ENCODE assay signal across 21 cellular contexts in the genomic region with DNA sequence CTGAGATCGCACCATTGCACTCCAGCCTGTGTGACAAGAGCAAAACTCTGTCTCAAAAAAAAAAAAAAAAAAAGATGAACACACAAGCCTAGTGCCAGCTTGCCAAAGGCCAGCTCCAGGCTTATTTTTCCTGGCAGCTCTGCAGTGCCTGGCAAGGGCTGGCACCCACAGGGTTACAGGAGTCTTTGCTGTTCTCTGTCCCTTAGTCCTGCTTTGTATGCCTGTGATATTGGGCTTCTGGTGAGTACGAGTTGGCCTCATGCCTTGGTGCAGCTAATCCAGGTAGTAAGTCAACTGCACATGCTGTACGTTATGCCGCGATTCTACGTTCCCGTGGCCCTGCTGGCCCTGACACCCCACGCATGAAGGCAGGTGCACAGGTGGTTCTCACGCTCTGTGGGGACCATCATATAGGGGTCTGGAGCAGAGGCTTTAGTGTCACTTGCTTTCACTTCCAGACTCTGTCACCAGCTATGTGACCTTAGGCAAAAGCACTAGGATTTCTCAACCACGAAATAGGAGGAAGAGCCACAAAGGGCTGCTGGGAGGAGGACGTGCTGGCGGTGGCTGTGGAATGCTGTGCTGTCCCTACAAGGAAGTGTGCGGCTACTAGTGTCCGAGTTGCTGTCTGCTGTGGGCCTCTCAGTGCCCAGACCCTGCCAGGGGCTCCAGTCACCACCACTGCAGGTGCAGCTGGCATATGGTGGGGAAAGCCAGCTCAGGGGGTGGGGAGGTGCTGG. TPM values are rescaled to one million over a fixed set of nuclear protein-coding genes. Genes with fewer than 3 reads are reported as not detected.
DNase-seq lines count a peak whose midpoint lies in the region; ATAC-seq, FAIRE-seq and TF ChIP-seq lines count a peak whose summit lies in the region.
"Had no signal": no experiment of that assay in that cellular context is flagged by ENCODE, and none has a peak within 500 bp of the region (broad histone marks: within the 10 kb centered on the region; RNA-seq: fewer than 3 reads in every experiment).

No MANE protein-coding gene starts in this region.

- no peak for TF ChIP-seq EP300 in HepG2 (IDR thresholded peaks at IDR 0.05; ENCODE audit: low read depth in 2 of 2, low read length in 2 of 2)
- no peak for TF ChIP-seq EP300 in HepG2 (CRISPR knock-in tag; IDR thresholded peaks at IDR 0.05; ENCODE audit: borderline replicate concordance)

- no peak overlapping the region for H2AFZ ChIP-seq in HepG2 (ENCODE audit: low read length)

- H3K27me3 Mint-ChIP-seq in progenitor cell of endocrine pancreas, result no peaks in the 10 kb centered on the region
- no peaks in the 10 kb centered on the region for H3K27me3 Mint-ChIP-seq in activated CD8-positive, alpha-beta memory T cell treated with anti-CD3 and anti-CD28 coated beads, Interleukin-2, amount 10 ng/mL, durations not matched to agents 7 days and 5 days
- H3K27me3 Mint-ChIP-seq: activated naive CD4-positive, alpha-beta T cell treated with anti-CD3 and anti-CD28 coated beads, Interleukin-2, amount 10 ng/mL, durations not matched to agents 7 days and 5 days had no signal

- H3K4me1 Mint-ChIP-seq in progenitor cell of endocrine pancreas (ENCODE audit: low read depth), result no peaks in the 10 kb centered on the region
- no peaks in the 10 kb centered on the region for H3K4me1 Mint-ChIP-seq in activated CD8-positive, alpha-beta memory T cell treated with anti-CD3 and anti-CD28 coated beads, Interleukin-2, amount 10 ng/mL, durations not matched to agents 7 days and 5 days
- H3K4me1 Mint-ChIP-seq: activated naive CD4-positive, alpha-beta T cell treated with anti-CD3 and anti-CD28 coated beads, Interleukin-2, amount 10 ng/mL, durations not matched to agents 7 days and 5 days had no signal

- TF ChIP-seq RAD21 in liver (IDR thresholded peaks at IDR 0.05) (peak; percentile 23 to 38), HepG2 (CRISPR knock-in tag; IDR thresholded peaks at IDR 0.05) (no peak)

- H3K4me3 ChIP-seq in liver (ENCODE audit: low read depth in 1 of 3, low read length in 3 of 3) (peak overlapping the region in 2 of 3 donors; percentile 1 to 29), HepG2 (replicated peaks in 1 of 3; ENCODE audit: insufficient read depth in 1 of 3, low read depth in 2 of 3, low read length in 3 of 3) (no peak overlapping the region)
- H3K4me3 ChIP-seq: coronary artery, mucosa of descending colon, tibial nerve had no signal

- POLR2A ChIA-PET in HepG2 (lab: Yijun Ruan, JAX), result no interaction called here

- peaks cover 25% of the 10 kb centered on the region for H3K36me3 Mint-ChIP-seq in progenitor cell of endocrine pancreas (ENCODE audit: insufficient read depth)
- H3K36me3 Mint-ChIP-seq in activated CD8-positive, alpha-beta memory T cell treated with anti-CD3 and anti-CD28 coated beads, Interleukin-2, amount 10 ng/mL, durations not matched to agents 7 days and 5 days, result peaks cover 9% of the 10 kb centered on the region

- TF ChIP-seq CTCF in liver (IDR thresholded peaks at IDR 0.05; ENCODE audit: low read depth, low read length, missing input control) (no peak), HepG2 (CRISPR knock-in tag; IDR thresholded peaks at IDR 0.05) (no peak), progenitor cell of endocrine pancreas (IDR thresholded peaks at IDR 0.05; ENCODE audit: unreplicated experiment) (no peak)

- peaks cover 5 to 45% (median 37%) of the 10 kb centered on the region in 4 donors for H3K4me1 ChIP-seq in liver (ENCODE audit: control insufficient read depth in 4 of 4, insufficient read depth in 4 of 4, low read length in 3 of 4)
- H3K4me1 ChIP-seq in HepG2 (ENCODE audit: insufficient read depth, low read length), result peaks cover 20% of the 10 kb centered on the region
- H3K4me1 ChIP-seq: tibial nerve had no signal

- H3K79me2 ChIP-seq in HepG2 (ENCODE audit: insufficient read depth, low read length), result no peaks in the 10 kb centered on the region

- CTCF ChIA-PET in HepG2 (lab: Yijun Ruan, JAX; ENCODE audit: low intra/inter-chr PET ratio, low total read pairs), result no interaction called here
- CTCF ChIA-PET in activated CD8-positive, alpha-beta memory T cell treated with anti-CD3 and anti-CD28 coated beads, Interleukin-2, amount 10 ng/mL, durations not matched to agents 7 days and 5 days (lab: Charles Lee), result interaction anchor here (1.3 kb wide), 1 partner anchor 24 kb away, joined by 4 read pairs; no protein-coding TSS in a partner anchor

- in situ Hi-C loops in HepG2 (cut with HindIII; ENCODE audit: extremely low pct_ligation_motif_present, low pct_unique_long_range_greater_than_20kb), result no loop called here

- ATAC-seq in HepG2 (no peak), left ventricle myocardium superior (peak; percentile 80), HG02938 (IDR thresholded peaks at IDR 0.05; ENCODE audit: unreplicated experiment) (no peak), HG02840 (IDR thresholded peaks at IDR 0.05; ENCODE audit: low FRiP score, unreplicated experiment) (no peak)
- ATAC-seq in activated CD8-positive, alpha-beta memory T cell treated with anti-CD3 and anti-CD28 coated beads, Interleukin-2, amount 10 ng/mL, durations not matched to agents 7 days and 5 days, result no peak
- ATAC-seq: mucosa of descending colon had no signal

- H3K27ac Mint-ChIP-seq in progenitor cell of endocrine pancreas, result peak overlapping the region; percentile 84
- H3K27ac Mint-ChIP-seq in activated CD8-positive, alpha-beta memory T cell treated with anti-CD3 and anti-CD28 coated beads, Interleukin-2, amount 10 ng/mL, durations not matched to agents 7 days and 5 days, result no peak overlapping the region
- H3K27ac Mint-ChIP-seq: activated naive CD4-positive, alpha-beta T cell treated with anti-CD3 and anti-CD28 coated beads, Interleukin-2, amount 10 ng/mL, durations not matched to agents 7 days and 5 days had no signal

- no peak for TF ChIP-seq POLR2A in HepG2 (IDR thresholded peaks at IDR 0.05; ENCODE audit: insufficient read depth in 1 of 2, low read depth in 2 of 2, low read length in 2 of 2)

- peak overlapping the region; percentile 84 to 94 for H3K27ac ChIP-seq in liver (ENCODE audit: low read depth in 1 of 2, low read length in 2 of 2)
- H3K27ac ChIP-seq in HepG2 (ENCODE audit: extremely low read length, insufficient read depth, low read length), result no peak overlapping the region
- H3K27ac ChIP-seq: coronary artery, HL-60, tibial nerve had no signal

- H3K36me3 ChIP-seq in liver (ENCODE audit: control insufficient read depth in 4 of 4, insufficient read depth in 3 of 4, low read depth in 1 of 4, low read length in 3 of 4), result peaks cover 12 to 37% (median 21%) of the 10 kb centered on the region in 4 donors
- peaks cover 18 to 44% of the 10 kb centered on the region in 2 experiments for H3K36me3 ChIP-seq in HepG2 (replicated peaks in 1 of 2; ENCODE audit: control insufficient read depth in 1 of 2, insufficient read depth in 2 of 2, low read length in 2 of 2)

- H3K4me2 ChIP-seq in HepG2 (ENCODE audit: low read depth, low read length), result no peak overlapping the region

- WGBS in liver, result 35% methylated on average over 14 of the region's 14 CpGs
- WGBS in HepG2 (ENCODE audit: low lambda C conversion rate), result 98% methylated on average over 12 of the region's 14 CpGs

- H3K9me3 ChIP-seq in liver (ENCODE audit: control insufficient read depth in 4 of 4, low read length in 3 of 4), result no peaks in the 10 kb centered on the region
- no peaks in the 10 kb centered on the region for H3K9me3 ChIP-seq in HepG2 (ENCODE audit: low read length)
- H3K9me3 ChIP-seq: mucosa of descending colon, tibial nerve had no signal

- H3K4me3 Mint-ChIP-seq in progenitor cell of endocrine pancreas (ENCODE audit: low read depth), result no peak overlapping the region
- no peak overlapping the region for H3K4me3 Mint-ChIP-seq in activated CD8-positive, alpha-beta memory T cell treated with anti-CD3 and anti-CD28 coated beads, Interleukin-2, amount 10 ng/mL, durations not matched to agents 7 days and 5 days
- H3K4me3 Mint-ChIP-seq: activated naive CD4-positive, alpha-beta T cell treated with anti-CD3 and anti-CD28 coated beads, Interleukin-2, amount 10 ng/mL, durations not matched to agents 7 days and 5 days had no signal

- no peak overlapping the region for H3K9ac ChIP-seq in liver (ENCODE audit: low read depth in 1 of 2, low read length in 2 of 2)
- H3K9ac ChIP-seq in HepG2 (ENCODE audit: insufficient read depth, low read depth, low read length), result no peak overlapping the region

- no peaks in the 10 kb centered on the region for H3K9me3 Mint-ChIP-seq in progenitor cell of endocrine pancreas (ENCODE audit: low read depth)
- H3K9me3 Mint-ChIP-seq in activated CD8-positive, alpha-beta memory T cell treated with anti-CD3 and anti-CD28 coated beads, Interleukin-2, amount 10 ng/mL, durations not matched to agents 7 days and 5 days (ENCODE audit: low read depth), result no peaks in the 10 kb centered on the region
- H3K9me3 Mint-ChIP-seq: activated naive CD4-positive, alpha-beta T cell treated with anti-CD3 and anti-CD28 coated beads, Interleukin-2, amount 10 ng/mL, durations not matched to agents 7 days and 5 days had no signal

- H4K20me1 ChIP-seq in HepG2 (ENCODE audit: insufficient read depth, low read length), result no peaks in the 10 kb centered on the region

- H3K27me3 ChIP-seq in liver (ENCODE audit: control insufficient read depth in 4 of 4, insufficient read depth in 4 of 4, low read length in 3 of 4), result no peaks in the 10 kb centered on the region
- H3K27me3 ChIP-seq in HepG2 (ENCODE audit: control insufficient read depth in 1 of 2, insufficient read depth in 2 of 2, low read length in 2 of 2), result no peaks in the 10 kb centered on the region
- H3K27me3 ChIP-seq: tibial nerve had no signal

- intact Hi-C loops in HepG2 (cut with micrococcal nuclease; ENCODE audit: unreplicated experiment) (no loop called here), left ventricle myocardium superior (cut with micrococcal nuclease) (no loop called here)

- BruUV-seq in HepG2 (replicated peaks; lab: Mats Ljungman, UMichigan), result no TSS peak

- DNase-seq in HepG2 (ENCODE audit: low spot score) (no peak), left ventricle myocardium superior (peak; percentile 54), progenitor cell of endocrine pancreas (ENCODE audit: low spot score, unreplicated experiment) (no peak), AML-193 (lab: John Stamatoyannopoulos, UW) (no peak)
- no peak for DNase-seq in activated CD8-positive, alpha-beta memory T cell treated with anti-CD3 and anti-CD28 coated beads, Interleukin-2, amount 10 ng/mL, durations not matched to agents 7 days and 5 days
- DNase-seq: activated CD4-positive, alpha-beta T cell treated with anti-CD3 and anti-CD28 coated beads, Interleukin-2, amount 50 U/mL, for 48 hours; activated naive CD4-positive, alpha-beta T cell treated with anti-CD3 and anti-CD28 coated beads, Interleukin-2, amount 10 ng/mL, durations not matched to agents 7 days and 5 days; activated T-cell treated with anti-CD3 and anti-CD28 coated beads, Interleukin-2, amount 50 U/mL, for 1 hour; DMS79 treated with DMSO at 0.1 percent for 48 hours; mucosa of descending colon; MV-4-11; NCI-H187 treated with DMSO at 0.1 percent for 48 hours; occipital lobe; small intestine; stimulated activated CD8-positive, alpha-beta memory T cell treated with anti-CD3 and anti-CD28 coated beads, Interleukin-4, amount 100 ng/mL, for 48 hours had no signal

- no peak for FAIRE-seq in HepG2 (lab: Jason Lieb, UNC)
- FAIRE-seq: small intestine had no signal

RNA-seq across cellular contexts. Expression of gene RASL10A, which starts 21.4 kb away (rescaled TPM):
- total RNA-seq in liver (under 1 TPM; 0.75 to 0.79 TPM), HepG2 (2016; rRNA removed; fragmentation: Illumina TruSeq; extraction: Trizol) (0.22 TPM in 1 of 2 replicates, not detected in the other), left ventricle myocardium superior (1.2 TPM), progenitor cell of endocrine pancreas (0.31 and 1.2 TPM in 2 replicates)
- polyA plus RNA-seq in liver (under 1 TPM; 0.10 to 0.20 TPM), HepG2 (2011; rRNA removed) (0.05 and 0.08 TPM in 2 replicates)
- not detected in 2 replicates for total RNA-seq in HepG2 (2016; cell fraction: cytosol; rRNA removed; fragmentation: Illumina TruSeq; extraction: Trizol; ENCODE audit: low read depth)
- total RNA-seq in HepG2 (2016; cell fraction: insoluble cytoplasmic fraction; rRNA removed; fragmentation: Illumina TruSeq; extraction: Trizol), result not detected in 2 replicates
- total RNA-seq in HepG2 (2016; cell fraction: membrane; rRNA removed; fragmentation: Illumina TruSeq; extraction: Trizol), result not detected in 2 replicates
- total RNA-seq in HepG2 (2016; cell fraction: nucleus; rRNA removed; fragmentation: Illumina TruSeq; extraction: Trizol), result not detected in 2 replicates
- polyA plus RNA-seq in HepG2 (2011; cell fraction: cytosol; rRNA removed), result 0.08 and 0.17 TPM in 2 replicates
- polyA plus RNA-seq in HepG2 (2011; cell fraction: nucleus; rRNA removed), result 0.40 and 1.6 TPM in 2 replicates
- polyA plus RNA-seq in HepG2 (2012), result not detected in 2 replicates
- polyA plus RNA-seq in HepG2 (2016; cell fraction: cytosol; fragmentation: Illumina TruSeq; extraction: Trizol; ENCODE audit: low read depth), result not detected in 2 replicates
- polyA plus RNA-seq in HepG2 (2016; cell fraction: insoluble cytoplasmic fraction; fragmentation: Illumina TruSeq; extraction: Trizol; ENCODE audit: low read depth), result not detected in 2 replicates
- not detected in 2 replicates for polyA plus RNA-seq in HepG2 (2016; cell fraction: membrane; fragmentation: Illumina TruSeq; extraction: Trizol; ENCODE audit: low read depth)
- polyA plus RNA-seq in HepG2 (2016; cell fraction: nucleus; fragmentation: Illumina TruSeq; extraction: Trizol; ENCODE audit: insufficient read depth, low read depth), result 1.5 TPM in 1 of 2 replicates, not detected in the other
- polyA minus RNA-seq in HepG2 (2011; rRNA and poly(A)+ RNA removed; ENCODE audit: low replicate concordance), result 0.09 TPM in 1 of 2 replicates, not detected in the other
- polyA minus RNA-seq in HepG2 (2011; cell fraction: cytosol; rRNA and poly(A)+ RNA removed), result not detected in 2 replicates
- polyA minus RNA-seq in HepG2 (2011; cell fraction: nucleus; rRNA and poly(A)+ RNA removed), result not detected in 2 replicates
- total RNA-seq in activated CD8-positive, alpha-beta memory T cell treated with anti-CD3 and anti-CD28 coated beads, Interleukin-2, amount 10 ng/mL, durations not matched to agents 7 days and 5 days, result under 1 TPM; 0.63 to 0.70 TPM

RNA-seq across cellular contexts. Expression of gene GAS2L1, which starts 30.5 kb away (rescaled TPM):
- total RNA-seq in liver, result 10 to 100 TPM in 1 of 2 donors, 1 to 10 TPM in 1; 6.6 to 11.4 TPM
- 10 to 100 TPM in 1 of 2 donors, 1 to 10 TPM in 1; 4.0 to 11.2 TPM for polyA plus RNA-seq in liver
- total RNA-seq in HepG2 (2016; rRNA removed; fragmentation: Illumina TruSeq; extraction: Trizol), result 2.6 and 3.3 TPM in 2 replicates
- total RNA-seq in HepG2 (2016; cell fraction: cytosol; rRNA removed; fragmentation: Illumina TruSeq; extraction: Trizol; ENCODE audit: low read depth), result 3.1 TPM in 2 replicates
- total RNA-seq in HepG2 (2016; cell fraction: insoluble cytoplasmic fraction; rRNA removed; fragmentation: Illumina TruSeq; extraction: Trizol), result 1.9 and 3.4 TPM in 2 replicates
- total RNA-seq in HepG2 (2016; cell fraction: membrane; rRNA removed; fragmentation: Illumina TruSeq; extraction: Trizol), result 6.6 and 6.7 TPM in 2 replicates
- total RNA-seq in HepG2 (2016; cell fraction: nucleus; rRNA removed; fragmentation: Illumina TruSeq; extraction: Trizol), result 2.1 and 2.7 TPM in 2 replicates
- polyA plus RNA-seq in HepG2 (2011; rRNA removed), result 1.8 and 2.2 TPM in 2 replicates
- 1.8 and 3.2 TPM in 2 replicates for polyA plus RNA-seq in HepG2 (2011; cell fraction: cytosol; rRNA removed)
- polyA plus RNA-seq in HepG2 (2011; cell fraction: nucleus; rRNA removed), result 6.0 and 8.0 TPM in 2 replicates
- polyA plus RNA-seq in HepG2 (2012), result 0.98 and 1.3 TPM in 2 replicates
- 4.1 and 4.7 TPM in 2 replicates for polyA plus RNA-seq in HepG2 (2016; cell fraction: cytosol; fragmentation: Illumina TruSeq; extraction: Trizol; ENCODE audit: low read depth)
- polyA plus RNA-seq in HepG2 (2016; cell fraction: insoluble cytoplasmic fraction; fragmentation: Illumina TruSeq; extraction: Trizol; ENCODE audit: low read depth), result 3.4 and 4.4 TPM in 2 replicates
- 7.9 and 8.8 TPM in 2 replicates for polyA plus RNA-seq in HepG2 (2016; cell fraction: membrane; fragmentation: Illumina TruSeq; extraction: Trizol; ENCODE audit: low read depth)
- polyA plus RNA-seq in HepG2 (2016; cell fraction: nucleus; fragmentation: Illumina TruSeq; extraction: Trizol; ENCODE audit: insufficient read depth, low read depth), result 5.9 and 7.0 TPM in 2 replicates
- polyA minus RNA-seq in HepG2 (2011; rRNA and poly(A)+ RNA removed; ENCODE audit: low replicate concordance), result 2.7 and 10.4 TPM in 2 replicates
- 1.5 and 1.6 TPM in 2 replicates for polyA minus RNA-seq in HepG2 (2011; cell fraction: cytosol; rRNA and poly(A)+ RNA removed)
- polyA minus RNA-seq in HepG2 (2011; cell fraction: nucleus; rRNA and poly(A)+ RNA removed), result 1.9 and 3.5 TPM in 2 replicates
- 23.2 TPM for total RNA-seq in left ventricle myocardium superior
- 10.6 and 11.5 TPM in 2 replicates for total RNA-seq in progenitor cell of endocrine pancreas
- 10 to 100 TPM; 12.0 to 16.9 TPM for total RNA-seq in activated CD8-positive, alpha-beta memory T cell treated with anti-CD3 and anti-CD28 coated beads, Interleukin-2, amount 10 ng/mL, durations not matched to agents 7 days and 5 days

RNA-seq across cellular contexts. Expression of gene AP1B1, which starts 51.4 kb away (rescaled TPM):
- total RNA-seq in liver, result 10 to 100 TPM; 54.9 to 63.4 TPM
- 10 to 100 TPM; 17.6 to 33.0 TPM for polyA plus RNA-seq in liver
- 28.9 and 29.7 TPM in 2 replicates for total RNA-seq in HepG2 (2016; rRNA removed; fragmentation: Illumina TruSeq; extraction: Trizol)
- total RNA-seq in HepG2 (2016; cell fraction: cytosol; rRNA removed; fragmentation: Illumina TruSeq; extraction: Trizol; ENCODE audit: low read depth), result 5.7 and 5.9 TPM in 2 replicates
- total RNA-seq in HepG2 (2016; cell fraction: insoluble cytoplasmic fraction; rRNA removed; fragmentation: Illumina TruSeq; extraction: Trizol), result 26.4 and 28.8 TPM in 2 replicates
- 13.5 and 15.5 TPM in 2 replicates for total RNA-seq in HepG2 (2016; cell fraction: membrane; rRNA removed; fragmentation: Illumina TruSeq; extraction: Trizol)
- 18.1 and 19.1 TPM in 2 replicates for total RNA-seq in HepG2 (2016; cell fraction: nucleus; rRNA removed; fragmentation: Illumina TruSeq; extraction: Trizol)
- 26.0 and 26.6 TPM in 2 replicates for polyA plus RNA-seq in HepG2 (2011; rRNA removed)
- 16.8 and 22.0 TPM in 2 replicates for polyA plus RNA-seq in HepG2 (2011; cell fraction: cytosol; rRNA removed)
- polyA plus RNA-seq in HepG2 (2011; cell fraction: nucleus; rRNA removed), result 34.0 and 38.2 TPM in 2 replicates
- 20.3 and 22.7 TPM in 2 replicates for polyA plus RNA-seq in HepG2 (2012)
- 4.3 and 4.6 TPM in 2 replicates for polyA plus RNA-seq in HepG2 (2016; cell fraction: cytosol; fragmentation: Illumina TruSeq; extraction: Trizol; ENCODE audit: low read depth)
- 22.1 and 30.0 TPM in 2 replicates for polyA plus RNA-seq in HepG2 (2016; cell fraction: insoluble cytoplasmic fraction; fragmentation: Illumina TruSeq; extraction: Trizol; ENCODE audit: low read depth)
- polyA plus RNA-seq in HepG2 (2016; cell fraction: membrane; fragmentation: Illumina TruSeq; extraction: Trizol; ENCODE audit: low read depth), result 9.7 and 10.4 TPM in 2 replicates
- polyA plus RNA-seq in HepG2 (2016; cell fraction: nucleus; fragmentation: Illumina TruSeq; extraction: Trizol; ENCODE audit: insufficient read depth, low read depth), result 30.2 and 32.6 TPM in 2 replicates
- polyA minus RNA-seq in HepG2 (2011; rRNA and poly(A)+ RNA removed; ENCODE audit: low replicate concordance), result 92.9 and 98.5 TPM in 2 replicates
- 32.7 and 33.4 TPM in 2 replicates for polyA minus RNA-seq in HepG2 (2011; cell fraction: cytosol; rRNA and poly(A)+ RNA removed)
- 19.2 and 21.4 TPM in 2 replicates for polyA minus RNA-seq in HepG2 (2011; cell fraction: nucleus; rRNA and poly(A)+ RNA removed)
- total RNA-seq in left ventricle myocardium superior, result 30.0 TPM
- 59.6 and 60.3 TPM in 2 replicates for total RNA-seq in progenitor cell of endocrine pancreas
- total RNA-seq in activated CD8-positive, alpha-beta memory T cell treated with anti-CD3 and anti-CD28 coated beads, Interleukin-2, amount 10 ng/mL, durations not matched to agents 7 days and 5 days, result 10 to 100 TPM; 82.9 to 90.8 TPM

Comparison
In these comparisons a context has a peak if more than half of its experiments do, and no peak if none do; other contexts are left out.
1. H3K4me3 ChIP-seq: peak in liver (2 of 3); none in HepG2 (0 of 3).